Comparison of ENCODE assay signal across 8 cellular contexts in the genomic region with DNA sequence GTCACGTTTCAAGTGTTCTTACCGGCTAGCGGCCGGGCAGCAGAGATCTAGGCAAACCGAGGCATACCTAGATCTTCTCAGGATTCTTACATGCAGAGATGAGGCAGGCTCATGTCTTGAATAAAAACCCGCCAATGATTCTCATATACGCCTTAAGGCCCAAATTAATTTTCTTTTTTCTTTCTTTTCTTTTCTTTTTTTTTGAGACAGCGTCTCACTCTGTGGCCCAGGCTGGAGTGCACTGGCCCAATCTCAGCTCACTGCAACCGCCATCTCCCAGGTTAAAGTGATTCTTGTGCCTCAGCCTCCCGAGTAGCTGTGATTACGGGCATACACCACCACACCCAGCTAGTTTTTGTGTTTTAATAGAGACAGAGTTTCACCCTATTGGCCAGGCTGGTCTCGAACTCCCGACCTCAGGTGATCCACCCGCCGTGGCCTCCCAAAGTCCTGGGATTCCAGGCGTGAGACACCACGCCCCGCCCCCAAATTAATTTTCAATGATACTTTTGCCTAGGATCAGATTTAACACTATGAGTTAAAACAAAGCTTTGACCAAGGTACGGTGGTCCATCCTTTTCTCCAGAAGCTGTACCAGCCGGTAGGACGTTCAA. TPM values are rescaled to one million over a fixed set of nuclear protein-coding genes. Genes with fewer than 3 reads are reported as not detected.
DNase-seq lines count a peak whose midpoint lies in the region; ATAC-seq and TF ChIP-seq lines count a peak whose summit lies in the region.

No MANE protein-coding gene starts in this region.

- peak overlapping the region; percentile 90 for H3K4me3 ChIP-seq in BE2C (ENCODE audit: low read depth, low read length)
- H3K4me3 ChIP-seq in MG63, result peak overlapping the region; percentile 91
- H3K4me3 ChIP-seq in duodenal mucosa (ENCODE audit: low read depth in 1 of 2, low read length in 2 of 2), result peak overlapping the region; percentile 94 to 98

- no peaks in the 10 kb centered on the region for H3K9me3 Mint-ChIP-seq in nephron

- peak overlapping the region; percentile 91 to 94 for H3K9ac ChIP-seq in duodenal mucosa (ENCODE audit: low read depth in 1 of 2, low read length in 2 of 2)

- peak overlapping the region; percentile 97 to 99 (median 99) for H3K4me3 Mint-ChIP-seq in nephron

- peaks cover 3% of the 10 kb centered on the region for H3K36me3 Mint-ChIP-seq in nephron (ENCODE audit: low read depth)

- no peaks in the 10 kb centered on the region for H3K36me3 ChIP-seq in BE2C
- H3K36me3 ChIP-seq in MG63, result no peaks in the 10 kb centered on the region; the same call in 1 of the 2 replicates
- no peaks in the 10 kb centered on the region for H3K36me3 ChIP-seq in duodenal mucosa (ENCODE audit: control insufficient read depth in 1 of 2, insufficient read depth in 2 of 2, low read length in 2 of 2)

- H3K9me3 ChIP-seq in BE2C (no peaks in the 10 kb centered on the region), MG63 (no peaks in the 10 kb centered on the region), duodenal mucosa (ENCODE audit: control insufficient read depth in 1 of 2, low read length in 2 of 2) (no peaks in the 10 kb centered on the region)

- H3K27me3 ChIP-seq in BE2C, result no peaks in the 10 kb centered on the region
- H3K27me3 ChIP-seq in MG63, result no peaks in the 10 kb centered on the region
- no peaks in the 10 kb centered on the region for H3K27me3 ChIP-seq in duodenal mucosa (ENCODE audit: control insufficient read depth in 1 of 2, insufficient read depth in 2 of 2, low read length in 2 of 2)

- ATAC-seq in GM19324 (IDR thresholded peaks at IDR 0.05; ENCODE audit: low FRiP score, unreplicated experiment), result no peak

- TF ChIP-seq CTCF in BE2C (IDR thresholded peaks at IDR 0.05; ENCODE audit: low read depth, low read length), result no peak
- no peak for TF ChIP-seq CTCF in nephron (IDR thresholded peaks at IDR 0.05; ENCODE audit: unreplicated experiment in 3 of 3)

- peak overlapping the region; percentile 82 to 96 (median 94) for H3K27ac Mint-ChIP-seq in nephron

- peaks cover 5% of the 10 kb centered on the region for H3K27me3 Mint-ChIP-seq in nephron (ENCODE audit: low read depth)

- H3K4me1 ChIP-seq in BE2C (no peaks in the 10 kb centered on the region), duodenal mucosa (ENCODE audit: control insufficient read depth in 1 of 2, insufficient read depth in 2 of 2, low read length in 2 of 2) (peaks cover 8 to 12% of the 10 kb centered on the region in 2 donors)

- intact Hi-C loops in head of caudate nucleus (cut with DNase I), result loop anchor here (5.0 kb wide), 2 partner anchors 76 to 174 kb away; a partner anchor contains a TSS

- H3K4me1 Mint-ChIP-seq in nephron, result peaks cover 20% of the 10 kb centered on the region

- no peak for DNase-seq in BE2C
- DNase-seq in MG63, result no peak
- DNase-seq in GM03348 (ENCODE audit: low spot score), result no peak
- DNase-seq in SIG-M5 (lab: John Stamatoyannopoulos, UW), result no peak
- DNase-seq in head of caudate nucleus, result no peak

- H3K27ac ChIP-seq in duodenal mucosa (ENCODE audit: low read depth, low read length), result no peak overlapping the region

RNA-seq across cellular contexts. Expression of a gene that starts 1.5 kb away (rescaled TPM):
- 1.6 TPM for polyA plus RNA-seq in BE2C (2012; ENCODE audit: insufficient read depth, insufficient read length, low read depth)
- total RNA-seq in MG63 (2014; rRNA removed; shearing (Covaris generic); ENCODE audit: low replicate concordance), result 6.9 and 9.6 TPM in 2 replicates
